Comparison of ENCODE assay signal across 1 cellular context in the genomic region with DNA sequence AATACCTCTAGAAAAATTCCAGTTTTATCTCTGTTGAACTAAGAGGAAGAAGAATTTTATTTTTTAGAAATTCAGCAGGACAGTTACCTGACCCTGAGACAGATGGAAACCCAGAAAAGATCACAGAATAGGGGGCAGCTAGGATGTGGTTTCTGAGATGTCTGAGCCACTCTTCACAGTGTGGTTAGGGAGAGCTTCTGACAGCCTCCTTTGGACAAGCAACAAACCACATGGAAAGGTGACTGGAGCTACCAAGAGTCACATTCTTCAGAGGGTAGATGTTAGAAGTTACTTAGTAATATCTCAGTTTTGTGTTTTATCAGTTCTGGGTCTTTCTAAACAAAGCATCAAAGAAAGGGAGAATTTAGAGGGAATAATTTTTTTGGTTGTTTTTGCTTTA.
A peak's percentile ranks its signal among the peaks of the same experiment; 100 is the strongest.
TF ChIP-seq lines count a peak whose summit lies in the region.

No MANE protein-coding gene starts in this region.

TF ChIP-seq in GM12878, 131 proteins besides CTCF, POLR2A, EP300 and RAD21:
- no peak for TF ChIP-seq CREB1 (IDR thresholded peaks at IDR 0.05; ENCODE audit: low read depth)
- 0 out of 2 replicates have a peak, but pooled peaks have one; percentile 19 for TF ChIP-seq RUNX3 (IDR thresholded peaks at IDR 0.05; ENCODE audit: low read length)
- TF ChIP-seq, protein P1, sequence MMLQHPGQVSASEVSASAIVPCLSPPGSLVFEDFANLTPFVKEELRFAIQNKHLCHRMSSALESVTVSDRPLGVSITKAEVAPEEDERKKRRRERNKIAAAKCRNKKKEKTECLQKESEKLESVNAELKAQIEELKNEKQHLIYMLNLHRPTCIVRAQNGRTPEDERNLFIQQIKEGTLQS (IDR thresholded peaks at IDR 0.05; ENCODE audit: borderline replicate concordance, extremely low read depth, low read depth, low read length), result no peak
- TF ChIP-seq HCFC1 (IDR thresholded peaks at IDR 0.05; ENCODE audit: low read length), result no peak
- TF ChIP-seq TCF3 (IDR thresholded peaks at IDR 0.05; ENCODE audit: borderline replicate concordance, insufficient read depth, low read depth, low read length), result no peak
